In the genomic region with DNA sequence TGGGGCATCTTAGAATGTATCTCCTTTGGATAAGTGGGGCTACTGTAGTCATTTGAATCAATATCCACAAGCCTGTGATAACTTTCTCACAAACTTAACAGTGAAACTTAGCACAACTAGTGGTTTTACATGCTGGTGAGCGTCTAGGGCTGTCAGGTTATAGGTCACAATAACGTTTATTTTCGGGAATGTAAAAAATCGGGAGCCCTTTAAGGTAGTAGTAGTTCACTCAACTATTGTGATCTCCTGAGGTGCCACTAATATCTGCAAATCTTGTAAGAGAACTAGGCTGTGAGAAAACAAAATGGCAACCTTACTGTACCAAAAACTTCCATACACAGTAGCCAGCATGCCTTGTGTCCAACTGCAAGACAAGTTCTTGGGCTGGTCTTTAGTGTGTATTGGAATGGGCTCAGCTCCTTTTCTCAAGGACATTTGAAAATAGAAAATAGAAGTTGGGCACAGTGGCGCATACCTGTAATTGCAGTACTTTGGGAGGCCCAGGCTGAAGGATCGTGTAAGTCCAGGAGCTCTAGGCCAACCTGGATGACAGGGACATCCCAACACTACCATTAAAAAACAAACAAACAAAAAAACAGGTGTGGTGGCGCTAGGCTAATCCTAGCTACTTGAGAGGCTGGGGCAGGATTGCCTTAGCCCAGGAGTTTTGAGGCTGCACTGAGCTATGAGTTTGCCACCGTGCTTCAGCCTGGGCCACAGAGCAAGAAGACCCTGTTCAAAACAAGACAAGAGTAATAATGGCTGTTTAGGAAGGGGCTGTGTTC, we compare ENCODE assay signal across 19 cellular contexts. TPM values are rescaled to one million over a fixed set of nuclear protein-coding genes. Genes with fewer than 3 reads are reported as not detected.
DNase-seq lines count a peak whose midpoint lies in the region; ATAC-seq, FAIRE-seq and TF ChIP-seq lines count a peak whose summit lies in the region.
"Had no signal": no experiment of that assay in that cellular context is flagged by ENCODE, and none has a peak within 500 bp of the region (broad histone marks: within the 10 kb centered on the region; RNA-seq: fewer than 3 reads in every experiment).

No MANE protein-coding gene starts in this region.

- peak overlapping the region; percentile 64 for H3K27ac Mint-ChIP-seq in activated naive CD4-positive, alpha-beta T cell treated with anti-CD3 and anti-CD28 coated beads, Interleukin-2, amount 10 ng/mL, durations not matched to agents 7 days and 5 days
- peak overlapping the region; percentile 18 for H3K27ac Mint-ChIP-seq in type B pancreatic cell

- H3K9me3 ChIP-seq in Panc1 (ENCODE audit: control insufficient read depth, insufficient read depth, low read depth, low read length) (no peaks in the 10 kb centered on the region), kidney (ENCODE audit: control insufficient read depth in 1 of 2, low read length in 2 of 2) (no peaks in the 10 kb centered on the region)
- H3K9me3 ChIP-seq: Caco-2, upper lobe of left lung had no signal

- peaks cover 34% of the 10 kb centered on the region for H3K36me3 Mint-ChIP-seq in activated naive CD4-positive, alpha-beta T cell treated with anti-CD3 and anti-CD28 coated beads, Interleukin-2, amount 10 ng/mL, durations not matched to agents 7 days and 5 days
- H3K36me3 Mint-ChIP-seq in type B pancreatic cell, result peaks cover 26% of the 10 kb centered on the region

- peaks cover 28% of the 10 kb centered on the region for H3K36me3 ChIP-seq in Panc1 (ENCODE audit: control insufficient read depth, insufficient read depth, low read length)
- H3K36me3 ChIP-seq in kidney (ENCODE audit: control insufficient read depth in 1 of 2, insufficient read depth in 2 of 2, low read length in 2 of 2), result peaks cover 12 to 27% of the 10 kb centered on the region in 2 donors

- no peak overlapping the region for H3K9ac ChIP-seq in kidney (ENCODE audit: low read length in 2 of 2)

- peaks cover 1% of the 10 kb centered on the region for H3K27me3 Mint-ChIP-seq in activated naive CD4-positive, alpha-beta T cell treated with anti-CD3 and anti-CD28 coated beads, Interleukin-2, amount 10 ng/mL, durations not matched to agents 7 days and 5 days
- no peaks in the 10 kb centered on the region for H3K27me3 Mint-ChIP-seq in type B pancreatic cell

- H3K9me3 Mint-ChIP-seq in activated naive CD4-positive, alpha-beta T cell treated with anti-CD3 and anti-CD28 coated beads, Interleukin-2, amount 10 ng/mL, durations not matched to agents 7 days and 5 days, result peaks cover 2% of the 10 kb centered on the region
- H3K9me3 Mint-ChIP-seq in type B pancreatic cell, result no peaks in the 10 kb centered on the region

- H3K4me3 Mint-ChIP-seq in activated naive CD4-positive, alpha-beta T cell treated with anti-CD3 and anti-CD28 coated beads, Interleukin-2, amount 10 ng/mL, durations not matched to agents 7 days and 5 days, result no peak overlapping the region
- no peak overlapping the region for H3K4me3 Mint-ChIP-seq in type B pancreatic cell

- no peak overlapping the region for H3K27ac ChIP-seq in Panc1 (ENCODE audit: low read length)
- H3K27ac ChIP-seq in kidney (ENCODE audit: low read depth in 2 of 2, low read length in 2 of 2), result no peak overlapping the region

- no peaks in the 10 kb centered on the region; the same call in 1 of the 2 replicates for H3K4me1 ChIP-seq in Panc1 (ENCODE audit: control insufficient read depth, insufficient read depth, low read length)
- peaks cover 0 to 3% of the 10 kb centered on the region in 2 donors for H3K4me1 ChIP-seq in kidney (ENCODE audit: control insufficient read depth in 1 of 2, insufficient read depth in 1 of 2, low read depth in 1 of 2, low read length in 2 of 2)
- H3K4me1 ChIP-seq: Caco-2 had no signal

- ATAC-seq in Panc1, result peak; percentile 32
- no peak for ATAC-seq in HG03045 (IDR thresholded peaks at IDR 0.05; ENCODE audit: unreplicated experiment)
- ATAC-seq in HG03457 (IDR thresholded peaks at IDR 0.05; ENCODE audit: unreplicated experiment), result no peak

- CTCF ChIA-PET in activated naive CD4-positive, alpha-beta T cell treated with anti-CD3 and anti-CD28 coated beads, Interleukin-2, amount 10 ng/mL, durations not matched to agents 7 days and 5 days (lab: Charles Lee), result interaction anchor here (1.0 kb wide), 1 partner anchor 9 kb away, joined by 4 read pairs; no protein-coding TSS in a partner anchor
- CTCF ChIA-PET in Panc1 (lab: Charles Lee), result interaction anchor here (0.7 kb wide), 1 partner anchor 131 kb away, joined by 6 read pairs; no protein-coding TSS in a partner anchor

- TF ChIP-seq CTCF in Panc1 (IDR thresholded peaks at IDR 0.05), result no peak
- no peak for TF ChIP-seq CTCF in kidney (IDR thresholded peaks at IDR 0.05; ENCODE audit: borderline replicate concordance, extremely low read depth, insufficient read depth)
- TF ChIP-seq CTCF in type B pancreatic cell (conservative IDR thresholded peaks at IDR 0.05), result no peak

- BruUV-seq in Panc1 (replicated peaks; lab: Mats Ljungman, UMichigan), result no TSS peak

- DNase-seq in activated naive CD4-positive, alpha-beta T cell treated with anti-CD3 and anti-CD28 coated beads, Interleukin-2, amount 10 ng/mL, durations not matched to agents 7 days and 5 days, result peak; percentile 3
- DNase-seq in activated naive CD4-positive, alpha-beta T cell treated with Interleukin-2 at 50 U/mL for 16 hours, result no peak
- DNase-seq in Panc1 (ENCODE audit: low read depth, low spot score) (no peak), kidney (peak; percentile 7), type B pancreatic cell (ENCODE audit: extremely low spot score, unreplicated experiment) (no peak), NCI-H1436 treated with DMSO at 0.1 percent for 48 hours (lab: John Stamatoyannopoulos, UW) (no peak)
- DNase-seq: activated gamma-delta T cell; Caco-2; effector CD8-positive, alpha-beta T cell; GDM1; hippocampal formation; Kasumi-1; NCI-H1417 treated with DMSO at 0.1 percent for 48 hours; NCI-H226; stimulated activated naive CD4-positive, alpha-beta T cell; upper lobe of left lung had no signal

- intact Hi-C loops in Panc1 (cut with micrococcal nuclease; ENCODE audit: unreplicated experiment) (no loop called here), kidney (cut with DNase I) (no loop called here)

- H3K4me3 ChIP-seq in Panc1 (ENCODE audit: low read depth in 2 of 2, low read length in 2 of 2) (no peak overlapping the region), kidney (ENCODE audit: low read length in 2 of 2) (no peak overlapping the region)
- H3K4me3 ChIP-seq: upper lobe of left lung had no signal

- H3K4me1 Mint-ChIP-seq in activated naive CD4-positive, alpha-beta T cell treated with anti-CD3 and anti-CD28 coated beads, Interleukin-2, amount 10 ng/mL, durations not matched to agents 7 days and 5 days, result peaks cover 18% of the 10 kb centered on the region
- no peaks in the 10 kb centered on the region for H3K4me1 Mint-ChIP-seq in type B pancreatic cell (ENCODE audit: unreplicated experiment)

- H3K27me3 ChIP-seq in Panc1 (ENCODE audit: control insufficient read depth, insufficient read depth, low read length), result no peaks in the 10 kb centered on the region
- H3K27me3 ChIP-seq: upper lobe of left lung had no signal

- POLR2A ChIA-PET in Panc1 (lab: Charles Lee), result no interaction called here

- FAIRE-seq in kidney (lab: Jason Lieb, UNC), result no peak
- FAIRE-seq: bronchial epithelial cell had no signal

- in situ Hi-C loops in Panc1 (cut with HindIII; ENCODE audit: low pct_unique_long_range_greater_than_20kb, low sequenced_read_pairs), result no loop called here

RNA-seq across cellular contexts. Expression of a gene that starts 5.2 kb away (rescaled TPM):
- 19.9 TPM for total RNA-seq in Panc1 (2021; ENCODE audit: unreplicated experiment)
- polyA plus RNA-seq in Panc1 (2012; ENCODE audit: insufficient read length), result 38.9 TPM
- total RNA-seq in kidney, result 14.7 TPM
- polyA plus RNA-seq in kidney (ENCODE audit: insufficient read depth, low read depth, low replicate concordance), result 3.9 TPM
- total RNA-seq in type B pancreatic cell (ENCODE audit: low replicate concordance), result 6.9 and 11.7 TPM in 2 replicates

RNA-seq across cellular contexts. Expression of a gene that starts 8.1 kb away (rescaled TPM):
- total RNA-seq in Panc1 (2021; ENCODE audit: unreplicated experiment), result 422 TPM
- polyA plus RNA-seq in Panc1 (2012; ENCODE audit: insufficient read length), result 224 TPM
- total RNA-seq in kidney, result 247 TPM
- polyA plus RNA-seq in kidney (ENCODE audit: insufficient read depth, low read depth, low replicate concordance), result 127 TPM
- total RNA-seq in type B pancreatic cell (ENCODE audit: low replicate concordance), result 450 and 545 TPM in 2 replicates

RNA-seq across cellular contexts. Expression of a gene that starts 26.8 kb away (rescaled TPM):
- total RNA-seq in Panc1 (2021; ENCODE audit: unreplicated experiment), result 39.3 TPM
- 63.1 TPM for polyA plus RNA-seq in Panc1 (2012; ENCODE audit: insufficient read length)
- total RNA-seq in kidney, result 39.9 TPM
- 54.7 TPM for polyA plus RNA-seq in kidney (ENCODE audit: insufficient read depth, low read depth, low replicate concordance)
- total RNA-seq in type B pancreatic cell (ENCODE audit: low replicate concordance), result 25.6 and 53.5 TPM in 2 replicates

RNA-seq across cellular contexts. Expression of a gene that starts 40.5 kb away (rescaled TPM):
- 78.1 TPM for total RNA-seq in Panc1 (2021; ENCODE audit: unreplicated experiment)
- 96.2 TPM for polyA plus RNA-seq in Panc1 (2012; ENCODE audit: insufficient read length)
- 76.6 TPM for total RNA-seq in kidney
- 98.6 TPM for polyA plus RNA-seq in kidney (ENCODE audit: insufficient read depth, low read depth, low replicate concordance)
- 65.0 and 70.6 TPM in 2 replicates for total RNA-seq in type B pancreatic cell (ENCODE audit: low replicate concordance)

Comparison
In these comparisons a context has a peak if more than half of its experiments do, and no peak if none do; other contexts are left out.
1. DNase-seq: peak in activated naive CD4-positive, alpha-beta T cell treated with anti-CD3 and anti-CD28 coated beads, Interleukin-2, amount 10 ng/mL, durations not matched to agents 7 days and 5 days (single experiment) and kidney (single experiment); none in activated naive CD4-positive, alpha-beta T cell treated with Interleukin-2 at 50 U/mL for 16 hours (single experiment), Panc1 (single experiment), type B pancreatic cell (single experiment) and NCI-H1436 treated with DMSO at 0.1 percent for 48 hours (single experiment).